Comparison of ENCODE assay signal across 25 cellular contexts in genomic region chr9:133708123-133708769, GRCh38. TPM values are rescaled to one million over a fixed set of nuclear protein-coding genes. Genes with fewer than 3 reads are reported as not detected.
DNase-seq lines count a peak whose midpoint lies in the region; ATAC-seq and TF ChIP-seq lines count a peak whose summit lies in the region.
"Had no signal": no experiment of that assay in that cellular context is flagged by ENCODE, and none has a peak within 500 bp of the region (broad histone marks: within the 10 kb centered on the region; RNA-seq: fewer than 3 reads in every experiment).

No MANE protein-coding gene starts in this region.

- H3K9me3 Mint-ChIP-seq in chondrocyte (ENCODE audit: low read depth): no peaks in the 10 kb centered on the region
- H3K9me3 Mint-ChIP-seq: activated CD8-positive, alpha-beta T cell treated with anti-CD3 and anti-CD28 coated beads for 36 hours; activated naive CD8-positive, alpha-beta T cell treated with anti-CD3 and anti-CD28 coated beads, Interleukin-2, amount 50 U/mL, for 24 hours; activated T-helper 17 cell treated with anti-CD3 and anti-CD28 coated beads, Interleukin-2, amount 50 U/mL, for 72 hours; neural progenitor cell; stimulated activated naive CD8-positive, alpha-beta T cell treated with anti-CD3 and anti-CD28 coated beads, Interleukin-15, Interleukin-2, amounts not matched to agents 100 ng/mL and 50 ng/mL, for 24 hours had no signal

- H3K27me3 Mint-ChIP-seq in chondrocyte (ENCODE audit: low read depth): no peaks in the 10 kb centered on the region
- H3K27me3 Mint-ChIP-seq: activated CD8-positive, alpha-beta T cell treated with anti-CD3 and anti-CD28 coated beads for 36 hours; activated T-helper 17 cell treated with anti-CD3 and anti-CD28 coated beads, Interleukin-2, amount 50 U/mL, for 72 hours; stimulated activated naive CD8-positive, alpha-beta T cell treated with anti-CD3 and anti-CD28 coated beads, Interleukin-15, Interleukin-2, amounts not matched to agents 100 ng/mL and 50 ng/mL, for 24 hours had no signal

- no peaks in the 10 kb centered on the region for H3K36me3 Mint-ChIP-seq in chondrocyte (ENCODE audit: low read depth)
- H3K36me3 Mint-ChIP-seq: neural progenitor cell had no signal

- peak overlapping the region in 3 of 10 donors; percentile 56 to 78 (median 68) for H3K27ac ChIP-seq in heart right ventricle
- H3K27ac ChIP-seq in aorta (ENCODE audit: low read depth in 1 of 2, low read length in 2 of 2): no peak overlapping the region
- H3K27ac ChIP-seq: dorsolateral prefrontal cortex, neural progenitor cell, SJSA1 had no signal

- peaks cover 25% of the 10 kb centered on the region for H3K4me1 Mint-ChIP-seq in chondrocyte (ENCODE audit: low read depth)

- no peak for ATAC-seq in Right ventricle myocardium inferior
- ATAC-seq in heart right ventricle: no peak
- ATAC-seq in mucosa of descending colon: no peak
- no peak for ATAC-seq in aorta (ENCODE audit: low FRiP score)
- no peak for ATAC-seq in HG03097 (IDR thresholded peaks at IDR 0.05; ENCODE audit: low FRiP score, unreplicated experiment)
- ATAC-seq: activated naive CD8-positive, alpha-beta T cell treated with anti-CD3 and anti-CD28 coated beads, Interleukin-2, amount 50 U/mL, for 24 hours; gastrocnemius medialis; lower lobe of right lung had no signal

- intact Hi-C loops in Right ventricle myocardium inferior (cut with DNase I) (no loop called here), heart right ventricle (cut with DNase I) (no loop called here), mucosa of descending colon (cut with DNase I, micrococcal nuclease) (no loop called here), aorta (cut with DNase I) (no loop called here)

- H3K27ac Mint-ChIP-seq in chondrocyte (ENCODE audit: unreplicated experiment): no peak overlapping the region
- H3K27ac Mint-ChIP-seq: activated CD8-positive, alpha-beta T cell treated with anti-CD3 and anti-CD28 coated beads for 36 hours; activated naive CD8-positive, alpha-beta T cell treated with anti-CD3 and anti-CD28 coated beads, Interleukin-2, amount 50 U/mL, for 24 hours; activated T-helper 17 cell treated with anti-CD3 and anti-CD28 coated beads, Interleukin-2, amount 50 U/mL, for 72 hours; neural progenitor cell; stimulated activated naive CD8-positive, alpha-beta T cell treated with anti-CD3 and anti-CD28 coated beads, Interleukin-15, Interleukin-2, amounts not matched to agents 100 ng/mL and 50 ng/mL, for 24 hours had no signal

- peaks cover 0 to 38% (median 14%) of the 10 kb centered on the region in 9 donors for H3K4me1 ChIP-seq in heart right ventricle
- no peaks in the 10 kb centered on the region for H3K4me1 ChIP-seq in mucosa of descending colon (ENCODE audit: low read depth)
- no peaks in the 10 kb centered on the region for H3K4me1 ChIP-seq in aorta (ENCODE audit: control insufficient read depth in 1 of 2, insufficient read depth in 2 of 2, low read length in 2 of 2)
- H3K4me1 ChIP-seq: gastrocnemius medialis had no signal

- H3K36me3 ChIP-seq in heart right ventricle (no peaks in the 10 kb centered on the region), mucosa of descending colon (ENCODE audit: low read depth) (no peaks in the 10 kb centered on the region), aorta (ENCODE audit: control insufficient read depth in 1 of 2, insufficient read depth in 2 of 2, low read length in 1 of 2) (no peaks in the 10 kb centered on the region)
- H3K36me3 ChIP-seq: gastrocnemius medialis, lower lobe of right lung, neural progenitor cell, Peyer's patch had no signal

- H3K4me3 ChIP-seq in heart right ventricle: no peak overlapping the region
- H3K4me3 ChIP-seq in mucosa of descending colon: no peak overlapping the region
- no peak overlapping the region for H3K4me3 ChIP-seq in aorta (ENCODE audit: low read length in 2 of 2)
- H3K4me3 ChIP-seq: dorsolateral prefrontal cortex, gastrocnemius medialis, lower lobe of right lung, neural progenitor cell, Peyer's patch, SJSA1 had no signal

- H3K27me3 ChIP-seq in heart right ventricle: peaks cover 2 to 26% (median 20%) of the 10 kb centered on the region in 7 donors
- H3K27me3 ChIP-seq in aorta (ENCODE audit: control insufficient read depth in 1 of 2, insufficient read depth in 2 of 2, low read length in 1 of 2): no peaks in the 10 kb centered on the region
- H3K27me3 ChIP-seq: neural progenitor cell, Peyer's patch, SJSA1 had no signal

- 88 to 91% methylated on average over 30 of the region's 30 CpGs for WGBS in heart right ventricle, 2 donors
- 90 to 91% methylated on average over 27 to 30 of the region's 30 CpGs for WGBS in aorta, 2 donors

- DNase-seq in Right ventricle myocardium inferior (ENCODE audit: missing footprints) (peak; percentile 59), heart right ventricle (no peak), chondrocyte (ENCODE audit: low spot score) (peak; percentile 86), mucosa of descending colon (peak in 2 of 3 donors; percentile 11 to 30), aorta (peak; percentile 34 to 63), hypothalamus (lab: John Stamatoyannopoulos, UW) (no peak), NCI-H187 (lab: John Stamatoyannopoulos, UW) (no peak)
- DNase-seq: activated CD8-positive, alpha-beta T cell treated with anti-CD3 and anti-CD28 coated beads for 36 hours; activated naive CD8-positive, alpha-beta T cell treated with anti-CD3 and anti-CD28 coated beads, Interleukin-2, amount 50 U/mL, for 24 hours; AML-193; cerebellar nuclear complex; COR-L47; KBM-7; lower lobe of right lung; NCI-H2081 treated with DMSO at 0.1 percent for 48 hours; NCI-H345; Peyer's patch had no signal

- H3K9me3 ChIP-seq in heart right ventricle (no peaks in the 10 kb centered on the region), mucosa of descending colon (no peaks in the 10 kb centered on the region), aorta (ENCODE audit: control insufficient read depth, low read length) (no peaks in the 10 kb centered on the region)
- H3K9me3 ChIP-seq: gastrocnemius medialis, lower lobe of right lung, Peyer's patch, SJSA1 had no signal

- no peak for TF ChIP-seq CTCF in heart right ventricle (IDR thresholded peaks at IDR 0.05)
- no peak for TF ChIP-seq CTCF in chondrocyte (IDR thresholded peaks at IDR 0.05)
- no peak for TF ChIP-seq CTCF in mucosa of descending colon (IDR thresholded peaks at IDR 0.05)

- H3K4me3 Mint-ChIP-seq in chondrocyte (ENCODE audit: unreplicated experiment): no peak overlapping the region
- H3K4me3 Mint-ChIP-seq: activated CD8-positive, alpha-beta T cell treated with anti-CD3 and anti-CD28 coated beads for 36 hours; activated naive CD8-positive, alpha-beta T cell treated with anti-CD3 and anti-CD28 coated beads, Interleukin-2, amount 50 U/mL, for 24 hours; activated T-helper 17 cell treated with anti-CD3 and anti-CD28 coated beads, Interleukin-2, amount 50 U/mL, for 72 hours; neural progenitor cell; stimulated activated naive CD8-positive, alpha-beta T cell treated with anti-CD3 and anti-CD28 coated beads, Interleukin-15, Interleukin-2, amounts not matched to agents 100 ng/mL and 50 ng/mL, for 24 hours had no signal

RNA-seq across cellular contexts. Expression of gene SARDH, which starts 29.9 kb away (rescaled TPM):
- total RNA-seq in Right ventricle myocardium inferior: 0.41 TPM
- total RNA-seq in heart right ventricle: 1 to 10 TPM in 2 of 10 donors, under 1 TPM in 8; 0.28 to 1.8 (median 0.68) TPM
- polyA plus RNA-seq in heart right ventricle: under 1 TPM; 0.38 to 0.44 TPM
- total RNA-seq in chondrocyte: 0.74 to 1.2 TPM in 2 of 3 replicates, not detected in the other
- total RNA-seq in mucosa of descending colon: 1 to 10 TPM in 1 of 3 donors, under 1 TPM in 2; 0.23 to 2.1 (median 0.46) TPM
- total RNA-seq in aorta: 1 to 10 TPM in 1 of 2 donors, under 1 TPM in 1; 0.84 to 3.0 TPM
- 1 to 10 TPM in 1 of 2 donors, not detected in 1; 2.0 TPM for polyA plus RNA-seq in aorta
- total RNA-seq: MCF 10A had no signal

Comparison
In these comparisons a context has a peak if more than half of its experiments do, and no peak if none do; other contexts are left out.
1. DNase-seq: peak in Right ventricle myocardium inferior (single experiment), chondrocyte (single experiment), mucosa of descending colon (2 of 3) and aorta (2 of 2); none in heart right ventricle (0 of 2), hypothalamus (0 of 51) and NCI-H187 (0 of 2).